In genomic region chr11:20337526-20338154, GRCh38 we compare ENCODE assay signal across 9 cellular contexts. TPM values are rescaled to one million over a fixed set of nuclear protein-coding genes. Genes with fewer than 3 reads are reported as not detected.
A peak's percentile ranks its signal among the peaks of the same experiment; 100 is the strongest.
DNase-seq lines count a peak whose midpoint lies in the region; ATAC-seq and TF ChIP-seq lines count a peak whose summit lies in the region.
"Had no signal": no experiment of that assay in that cellular context is flagged by ENCODE, and none has a peak within 500 bp of the region (broad histone marks: within the 10 kb centered on the region; RNA-seq: fewer than 3 reads in every experiment).

No MANE protein-coding gene starts in this region.

- BruUV-seq in PC-3 (replicated peaks; lab: Mats Ljungman, UMichigan), result no TSS peak

- H3K9me2 ChIP-seq in PC-3 (replicated peaks; ENCODE audit: low read length), result no peaks in the 10 kb centered on the region

- H3K9me3 Mint-ChIP-seq in T-helper 2 cell treated with Interferon-gamma antibody and Interleukin-4, amounts not matched to agents 5 μg/mL and 100 μg/mL, for 36 hours, result no peaks in the 10 kb centered on the region

- TF ChIP-seq CTCF in PC-3 (conservative IDR thresholded peaks at IDR 0.05; ENCODE audit: low read depth, low read length), result peak; percentile 68

- H3K4me1 Mint-ChIP-seq in T-helper 2 cell treated with Interferon-gamma antibody and Interleukin-4, amounts not matched to agents 5 μg/mL and 100 μg/mL, for 36 hours (ENCODE audit: low read depth), result peaks cover 2% of the 10 kb centered on the region

- no peak overlapping the region for H3K9ac ChIP-seq in PC-3 (ENCODE audit: low read length)

- intact Hi-C loops in PC-3 (cut with micrococcal nuclease), result loop anchor here (1.0 kb wide), 3 partner anchors 93 to 386 kb away; no protein-coding TSS in a partner anchor

- H3K79me2 ChIP-seq in PC-3 (ENCODE audit: low read length), result no peaks in the 10 kb centered on the region

- no peak overlapping the region for H3K4me2 ChIP-seq in PC-3 (ENCODE audit: low read length)

- no peak overlapping the region for H3K4me3 ChIP-seq in PC-3 (ENCODE audit: low read length)
- H3K4me3 ChIP-seq: lung had no signal

- H3K4me1 ChIP-seq in PC-3 (ENCODE audit: insufficient read depth, low read length), result no peaks in the 10 kb centered on the region

- peaks cover 59% of the 10 kb centered on the region for H3K27me3 Mint-ChIP-seq in T-helper 2 cell treated with Interferon-gamma antibody and Interleukin-4, amounts not matched to agents 5 μg/mL and 100 μg/mL, for 36 hours (ENCODE audit: low read depth)

- POLR2A ChIA-PET in HEK293T (lab: Yijun Ruan, JAX), result no interaction called here
- POLR2A ChIA-PET in PC-3 (lab: Charles Lee; ENCODE audit: unreplicated experiment), result no interaction called here

- H4K20me1 ChIP-seq in PC-3 (ENCODE audit: low read length), result no peaks in the 10 kb centered on the region

- peak; percentile 7 for DNase-seq in DMS153 (lab: John Stamatoyannopoulos, UW)
- DNase-seq in HEK293T (ENCODE audit: extremely low spot score), result peak; percentile 61
- DNase-seq in PC-3, result peak; percentile 47
- DNase-seq in glomerular visceral epithelial cell (ENCODE audit: extremely low spot score), result peak; percentile 5
- DNase-seq in T1000 (lab: John Stamatoyannopoulos, UW), result no peak
- no peak for DNase-seq in T-helper 2 cell treated with Interferon-gamma antibody and Interleukin-4, amounts not matched to agents 5 μg/mL and 100 μg/mL, for 36 hours (ENCODE audit: low spot score)

- H3K36me3 Mint-ChIP-seq in T-helper 2 cell treated with Interferon-gamma antibody and Interleukin-4, amounts not matched to agents 5 μg/mL and 100 μg/mL, for 36 hours (ENCODE audit: low read depth), result no peaks in the 10 kb centered on the region

- H3F3A ChIP-seq in PC-3 (ENCODE audit: low read length, unreplicated experiment), result no peaks in the 10 kb centered on the region

- peaks cover 84% of the 10 kb centered on the region for H3K27me3 ChIP-seq in PC-3 (ENCODE audit: low read length)

- no peak overlapping the region for H2AFZ ChIP-seq in PC-3 (ENCODE audit: low read length)

- ATAC-seq in PC-3 (peak; percentile 75), HG02588 (IDR thresholded peaks at IDR 0.05; ENCODE audit: unreplicated experiment) (no peak), GM21360 (IDR thresholded peaks at IDR 0.05; ENCODE audit: unreplicated experiment) (no peak)

- no peak overlapping the region for H3K27ac Mint-ChIP-seq in T-helper 2 cell treated with Interferon-gamma antibody and Interleukin-4, amounts not matched to agents 5 μg/mL and 100 μg/mL, for 36 hours

- CTCF ChIA-PET in HEK293T (lab: Yijun Ruan, JAX) (no interaction called here), PC-3 (lab: Charles Lee) (interaction anchor here (0.7 kb wide), 1 partner anchor 272 kb away, joined by 3 read pairs; no protein-coding TSS in a partner anchor)

- no peaks in the 10 kb centered on the region for H3K36me3 ChIP-seq in PC-3 (ENCODE audit: low read depth, low read length)

- H3K27ac ChIP-seq in PC-3 (ENCODE audit: low read length), result no peak overlapping the region

- H3K4me3 Mint-ChIP-seq in T-helper 2 cell treated with Interferon-gamma antibody and Interleukin-4, amounts not matched to agents 5 μg/mL and 100 μg/mL, for 36 hours, result no peak overlapping the region

- no peaks in the 10 kb centered on the region for H3K9me3 ChIP-seq in PC-3 (ENCODE audit: low read length)

TF ChIP-seq in HEK293T, 16 proteins besides CTCF, POLR2A, EP300 and RAD21:
- TF ChIP-seq FOXM1 (IDR thresholded peaks at IDR 0.05; ENCODE audit: borderline replicate concordance) (no peak), ARNT (IDR thresholded peaks at IDR 0.05) (no peak), FOXK2 (IDR thresholded peaks at IDR 0.05) (no peak), FOXA1 (IDR thresholded peaks at IDR 0.05) (no peak), CTBP1 (IDR thresholded peaks at IDR 0.05; ENCODE audit: borderline replicate concordance) (no peak), LEF1 (IDR thresholded peaks at IDR 0.05; ENCODE audit: borderline replicate concordance) (no peak), SUZ12 (IDR thresholded peaks at IDR 0.05) (no peak), ZNF384 (IDR thresholded peaks at IDR 0.05) (no peak), L3MBTL2 (conservative IDR thresholded peaks at IDR 0.05) (no peak), NFRKB (IDR thresholded peaks at IDR 0.05) (no peak), SP1 (IDR thresholded peaks at IDR 0.05) (no peak), HDGF (IDR thresholded peaks at IDR 0.05; ENCODE audit: borderline replicate concordance) (no peak), ELF4 (IDR thresholded peaks at IDR 0.05) (no peak), BHLHE40 (IDR thresholded peaks at IDR 0.05; ENCODE audit: borderline replicate concordance) (no peak), TARDBP (IDR thresholded peaks at IDR 0.05) (no peak)
- TF ChIP-seq, protein P1, sequence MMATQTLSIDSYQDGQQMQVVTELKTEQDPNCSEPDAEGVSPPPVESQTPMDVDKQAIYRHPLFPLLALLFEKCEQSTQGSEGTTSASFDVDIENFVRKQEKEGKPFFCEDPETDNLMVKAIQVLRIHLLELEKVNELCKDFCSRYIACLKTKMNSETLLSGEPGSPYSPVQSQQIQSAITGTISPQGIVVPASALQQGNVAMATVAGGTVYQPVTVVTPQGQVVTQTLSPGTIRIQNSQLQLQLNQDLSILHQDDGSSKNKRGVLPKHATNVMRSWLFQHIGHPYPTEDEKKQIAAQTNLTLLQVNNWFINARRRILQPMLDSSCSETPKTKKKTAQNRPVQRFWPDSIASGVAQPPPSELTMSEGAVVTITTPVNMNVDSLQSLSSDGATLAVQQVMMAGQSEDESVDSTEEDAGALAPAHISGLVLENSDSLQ (IDR thresholded peaks at IDR 0.05), result no peak
TF ChIP-seq in HEK293T: peak in this region for 0.

RNA-seq across cellular contexts. Expression of gene HTATIP2, which starts 25.9 kb away (rescaled TPM):
- total RNA-seq in PC-3 (2014; rRNA removed), result 39.7 and 48.3 TPM in 2 replicates

RNA-seq across cellular contexts. Expression of gene PRMT3, which starts 49.9 kb away (rescaled TPM):
- total RNA-seq in PC-3 (2014; rRNA removed), result 43.7 and 50.3 TPM in 2 replicates

Comparison
In these comparisons a context has a peak if more than half of its experiments do, and no peak if none do; other contexts are left out.
1. DNase-seq: peak in DMS153 (single experiment), HEK293T (single experiment), PC-3 (single experiment) and glomerular visceral epithelial cell (single experiment); none in T1000 (single experiment) and T-helper 2 cell treated with Interferon-gamma antibody and Interleukin-4, amounts not matched to agents 5 μg/mL and 100 μg/mL, for 36 hours (single experiment).